In the genomic region with DNA sequence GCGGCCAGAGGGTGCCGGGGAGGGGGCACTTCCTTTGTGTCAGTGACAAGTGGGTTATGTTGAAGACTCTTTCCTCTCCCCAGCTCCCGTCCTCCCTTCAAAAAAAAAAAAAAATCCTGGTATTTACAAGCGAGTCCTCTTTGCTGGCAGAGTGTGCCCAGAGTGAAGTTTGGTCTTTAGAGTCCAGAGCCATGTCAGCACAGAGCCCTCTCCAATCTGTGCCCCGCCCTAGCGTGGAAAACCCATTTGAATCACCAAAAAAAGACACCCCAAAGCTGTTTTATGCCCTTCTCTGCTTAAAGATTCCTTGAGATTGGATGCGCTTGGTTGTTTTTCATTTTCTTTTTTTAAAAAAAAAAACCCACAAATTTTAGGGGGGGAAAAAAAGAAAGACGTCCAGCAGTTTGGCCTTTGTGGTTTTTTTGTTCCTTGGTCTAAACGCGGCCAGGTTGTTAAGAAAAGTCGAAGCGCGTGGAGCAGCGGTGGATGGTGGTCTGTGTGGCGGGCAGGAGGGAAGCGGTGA, we compare ENCODE assay signal across 18 cellular contexts. TPM values are rescaled to one million over a fixed set of nuclear protein-coding genes. Genes with fewer than 3 reads are reported as not detected.
DNase-seq lines count a peak whose midpoint lies in the region; ATAC-seq, FAIRE-seq and TF ChIP-seq lines count a peak whose summit lies in the region.
"Had no signal": no experiment of that assay in that cellular context is flagged by ENCODE, and none has a peak within 500 bp of the region (broad histone marks: within the 10 kb centered on the region; RNA-seq: fewer than 3 reads in every experiment).

No MANE protein-coding gene starts in this region.

- H3K36me3 ChIP-seq in bronchial epithelial cell (ENCODE audit: control insufficient read depth, insufficient read depth, low read length) = no peaks in the 10 kb centered on the region
- H3K36me3 ChIP-seq: cardiac muscle cell, esophagus squamous epithelium had no signal

- H3K36me3 Mint-ChIP-seq in T-helper 1 cell treated with Interleukin-12 subunit alpha and Interleukin-12 subunit beta and Interleukin-4 antibody, amounts not matched to agents 30 μg/mL and 1 μg/mL, for 36 hours (ENCODE audit: low read depth) = peaks cover 2% of the 10 kb centered on the region
- H3K36me3 Mint-ChIP-seq in stimulated activated naive B cell treated with anti-CD40 and anti-IgM and Interleukin-4, amounts not matched to agents 10 μg/mL and 1 μg/mL and 100 μg/mL, for 72 hours = peaks cover 0 to 3% of the 10 kb centered on the region in 2 donors

- no peak for FAIRE-seq in bronchial epithelial cell (lab: Jason Lieb, UNC)

- peak overlapping the region; percentile 62 for H3K27ac Mint-ChIP-seq in T-helper 1 cell treated with Interleukin-12 subunit alpha and Interleukin-12 subunit beta and Interleukin-4 antibody, amounts not matched to agents 30 μg/mL and 1 μg/mL, for 36 hours
- peak overlapping the region; percentile 75 for H3K27ac Mint-ChIP-seq in stimulated activated naive B cell treated with anti-CD40 and anti-IgM and Interleukin-4, amounts not matched to agents 10 μg/mL and 1 μg/mL and 100 μg/mL, for 72 hours

- H3K4me3 ChIP-seq in bronchial epithelial cell (ENCODE audit: low read depth, low read length) = peak overlapping the region; percentile 8
- H3K4me3 ChIP-seq: cardiac muscle cell had no signal

- ATAC-seq in stimulated activated naive B cell treated with anti-CD40 and anti-IgM and Interleukin-4, amounts not matched to agents 10 μg/mL and 1 μg/mL and 100 μg/mL, for 72 hours (replicated peaks) = no peak
- ATAC-seq in HG03095 (IDR thresholded peaks at IDR 0.05; ENCODE audit: unreplicated experiment) (no peak), GM21360 (IDR thresholded peaks at IDR 0.05; ENCODE audit: unreplicated experiment) (no peak)

- peaks cover 2% of the 10 kb centered on the region for H3K4me1 Mint-ChIP-seq in T-helper 1 cell treated with Interleukin-12 subunit alpha and Interleukin-12 subunit beta and Interleukin-4 antibody, amounts not matched to agents 30 μg/mL and 1 μg/mL, for 36 hours (ENCODE audit: low read depth)
- peaks cover 8 to 17% of the 10 kb centered on the region in 2 donors for H3K4me1 Mint-ChIP-seq in stimulated activated naive B cell treated with anti-CD40 and anti-IgM and Interleukin-4, amounts not matched to agents 10 μg/mL and 1 μg/mL and 100 μg/mL, for 72 hours

- peaks cover 41% of the 10 kb centered on the region for H3K27me3 ChIP-seq in bronchial epithelial cell (ENCODE audit: control insufficient read depth, insufficient read depth, low read length)

- peaks cover 73% of the 10 kb centered on the region for H3K27me3 Mint-ChIP-seq in T-helper 1 cell treated with Interleukin-12 subunit alpha and Interleukin-12 subunit beta and Interleukin-4 antibody, amounts not matched to agents 30 μg/mL and 1 μg/mL, for 36 hours (ENCODE audit: low read depth)
- H3K27me3 Mint-ChIP-seq in stimulated activated naive B cell treated with anti-CD40 and anti-IgM and Interleukin-4, amounts not matched to agents 10 μg/mL and 1 μg/mL and 100 μg/mL, for 72 hours = peaks cover 66 to 84% of the 10 kb centered on the region in 2 donors

- no peak overlapping the region for H3K4me3 Mint-ChIP-seq in T-helper 1 cell treated with Interleukin-12 subunit alpha and Interleukin-12 subunit beta and Interleukin-4 antibody, amounts not matched to agents 30 μg/mL and 1 μg/mL, for 36 hours
- peak overlapping the region; percentile 32 to 35 for H3K4me3 Mint-ChIP-seq in stimulated activated naive B cell treated with anti-CD40 and anti-IgM and Interleukin-4, amounts not matched to agents 10 μg/mL and 1 μg/mL and 100 μg/mL, for 72 hours
- H3K4me3 Mint-ChIP-seq: neural crest cell had no signal

- DNase-seq in T-helper 1 cell = no peak
- peak; percentile 27 for DNase-seq in GM20000 (ENCODE audit: low spot score)
- no peak for DNase-seq in bronchial epithelial cell (ENCODE audit: low read depth)
- DNase-seq in stimulated activated naive B cell treated with anti-CD40 and anti-IgM and Interleukin-4, amounts not matched to agents 10 μg/mL and 1 μg/mL and 100 μg/mL, for 72 hours = no peak
- DNase-seq in HK-2 (ENCODE audit: unreplicated experiment) = no peak
- DNase-seq: activated CD4-positive, alpha-beta T cell treated with anti-CD3 and anti-CD28 coated beads for 4 hours; esophagus squamous epithelium; GF-D8; HCEC 1CT; mesenchymal stem cell; NCI-H2171 treated with DMSO at 0.1 percent for 48 hours; Right ventricle myocardium superior; T1000 had no signal

- no peak for TF ChIP-seq CTCF in GM20000 (IDR thresholded peaks at IDR 0.05; ENCODE audit: extremely low read depth, missing control alignments)
- no peak for TF ChIP-seq CTCF in bronchial epithelial cell (IDR thresholded peaks at IDR 0.05; ENCODE audit: insufficient read depth, low read length, severe bottlenecking)

- H3K9me3 Mint-ChIP-seq in T-helper 1 cell treated with Interleukin-12 subunit alpha and Interleukin-12 subunit beta and Interleukin-4 antibody, amounts not matched to agents 30 μg/mL and 1 μg/mL, for 36 hours = no peaks in the 10 kb centered on the region
- no peaks in the 10 kb centered on the region for H3K9me3 Mint-ChIP-seq in stimulated activated naive B cell treated with anti-CD40 and anti-IgM and Interleukin-4, amounts not matched to agents 10 μg/mL and 1 μg/mL and 100 μg/mL, for 72 hours
- H3K9me3 Mint-ChIP-seq: neural crest cell had no signal

RNA-seq across cellular contexts. Expression of gene NKX2-1, which starts 3.3 kb away (rescaled TPM):
- 4.1 and 6.6 TPM in 2 replicates for total RNA-seq in bronchial epithelial cell
- total RNA-seq: cardiac muscle cell, esophagus squamous epithelium, neural crest cell, Right ventricle myocardium superior had no signal
